In the genomic region with DNA sequence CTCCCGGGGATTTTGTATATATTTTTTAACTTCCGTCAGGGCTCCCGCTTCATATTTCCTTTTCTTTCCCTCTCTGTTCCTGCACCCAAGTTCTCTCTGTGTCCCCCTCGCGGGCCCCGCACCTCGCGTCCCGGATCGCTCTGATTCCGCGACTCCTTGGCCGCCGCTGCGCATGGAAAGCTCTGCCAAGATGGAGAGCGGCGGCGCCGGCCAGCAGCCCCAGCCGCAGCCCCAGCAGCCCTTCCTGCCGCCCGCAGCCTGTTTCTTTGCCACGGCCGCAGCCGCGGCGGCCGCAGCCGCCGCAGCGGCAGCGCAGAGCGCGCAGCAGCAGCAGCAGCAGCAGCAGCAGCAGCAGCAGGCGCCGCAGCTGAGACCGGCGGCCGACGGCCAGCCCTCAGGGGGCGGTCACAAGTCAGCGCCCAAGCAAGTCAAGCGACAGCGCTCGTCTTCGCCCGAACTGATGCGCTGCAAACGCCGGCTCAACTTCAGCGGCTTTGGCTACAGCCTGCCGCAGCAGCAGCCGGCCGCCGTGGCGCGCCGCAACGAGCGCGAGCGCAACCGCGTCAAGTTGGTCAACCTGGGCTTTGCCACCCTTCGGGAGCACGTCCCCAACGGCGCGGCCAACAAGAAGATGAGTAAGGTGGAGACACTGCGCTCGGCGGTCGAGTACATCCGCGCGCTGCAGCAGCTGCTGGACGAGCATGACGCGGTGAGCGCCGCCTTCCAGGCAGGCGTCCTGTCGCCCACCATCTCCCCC, we compare ENCODE assay signal across 7 cellular contexts. TPM values are rescaled to one million over a fixed set of nuclear protein-coding genes. Genes with fewer than 3 reads are reported as not detected.
DNase-seq lines count a peak whose midpoint lies in the region; ATAC-seq and TF ChIP-seq lines count a peak whose summit lies in the region.

No MANE protein-coding gene starts in this region.

- H3K4me1 ChIP-seq in HUES64 (ENCODE audit: insufficient read depth, low read length) (peaks cover 23% of the 10 kb centered on the region), mammary epithelial cell (ENCODE audit: insufficient read depth, low read length) (peaks cover 5% of the 10 kb centered on the region)

- intact Hi-C loops in mammary epithelial cell (cut with micrococcal nuclease): no loop called here

- peak overlapping the region; percentile 59 for H2AFZ ChIP-seq in mammary epithelial cell (ENCODE audit: low read depth, low read length)

- H3K36me3 ChIP-seq in HUES64 (ENCODE audit: insufficient read depth, low read length) (no peaks in the 10 kb centered on the region), mammary epithelial cell (ENCODE audit: insufficient read depth, low read length) (no peaks in the 10 kb centered on the region)

- H3K4me3 ChIP-seq in HUES64 (ENCODE audit: low read length) (peak overlapping the region; percentile 55), mammary epithelial cell (replicated peaks in 1 of 3; ENCODE audit: insufficient read depth in 1 of 3, low read depth in 2 of 3, low read length in 3 of 3) (peak overlapping the region; percentile 7 to 29 (median 27))

- H3K9ac ChIP-seq in HUES64 (ENCODE audit: low read depth, low read length) (no peak overlapping the region), mammary epithelial cell (ENCODE audit: insufficient read depth, low read length) (no peak overlapping the region)

- dilution Hi-C loops in mammary epithelial cell (cut with HindIII; ENCODE audit: low sequenced_read_pairs): no loop called here

- H3K27me3 ChIP-seq in HUES64 (ENCODE audit: insufficient read depth, low read length): peaks cover 100% of the 10 kb centered on the region
- H3K27me3 ChIP-seq in mammary epithelial cell (ENCODE audit: insufficient read depth, low read length): peaks cover 59% of the 10 kb centered on the region

- CTCF ChIA-PET in mammary epithelial cell (lab: Charles Lee; ENCODE audit: low non-redundant PET): no interaction called here

- no TSS peak for BruUV-seq in mammary epithelial cell (replicated peaks; lab: Mats Ljungman, UMichigan)

- TF ChIP-seq CTCF in mammary epithelial cell (conservative IDR thresholded peaks at IDR 0.05 in 1 of 2, IDR thresholded peaks at IDR 0.05 in 1 of 2; ENCODE audit: extremely low read depth in 1 of 2, insufficient read depth in 1 of 2, low read depth in 1 of 2, low read length in 2 of 2): no peak

- in situ Hi-C loops in mammary epithelial cell (cut with MboI; ENCODE audit: low sequenced_read_pairs in 2 of 2): no loop called here

- no peaks in the 10 kb centered on the region for H3K79me2 ChIP-seq in mammary epithelial cell (ENCODE audit: insufficient read depth, low read length)

- under 1% methylated on average over 83 of the region's 83 CpGs for WGBS in HUES64
- WGBS in mammary epithelial cell (ENCODE audit: low coverage, missing lambda C conversion rate): 10% methylated on average over 27 of the region's 83 CpGs

- ATAC-seq in GM19452 (IDR thresholded peaks at IDR 0.05; ENCODE audit: unreplicated experiment): peak; percentile 57

- DNase-seq in ELF-1 (ENCODE audit: low read depth, low spot score) (peak; percentile 89), mammary epithelial cell (peak; percentile 25), lung microvascular endothelial cell (ENCODE audit: low read depth in 2 of 2) (peak; percentile 38 to 55), activated gamma-delta T cell treated with Interleukin-2 at 50 U/mL for 16 hours (no peak), OCI-M1 (lab: John Stamatoyannopoulos, UW) (no peak)

- H3K9me3 ChIP-seq in HUES64 (ENCODE audit: insufficient read depth, low read depth, low read length) (peaks cover 2% of the 10 kb centered on the region; the same call in 1 of the 2 replicates), mammary epithelial cell (replicated peaks; ENCODE audit: insufficient read depth, low read length) (peaks cover 3% of the 10 kb centered on the region)

- H4K20me1 ChIP-seq in mammary epithelial cell (ENCODE audit: insufficient read depth, low read length): no peaks in the 10 kb centered on the region

- peak overlapping the region; percentile 87 for H3K4me2 ChIP-seq in mammary epithelial cell (ENCODE audit: insufficient read depth, low read depth, low read length)

- H3K27ac ChIP-seq in HUES64 (ENCODE audit: low read depth, low read length): no peak overlapping the region
- no peak overlapping the region for H3K27ac ChIP-seq in mammary epithelial cell (ENCODE audit: insufficient read depth, low read depth, low read length)

RNA-seq across cellular contexts. Expression of a gene that starts 0.8 kb away (rescaled TPM):
- 1.00 TPM for polyA plus RNA-seq in HUES64 (2013, experiment 1 of 2)
- polyA plus RNA-seq in HUES64 (2013, experiment 2 of 2): 1.8 TPM
- total RNA-seq in mammary epithelial cell (not detected), lung microvascular endothelial cell (not detected in 2 replicates)
- not detected for polyA plus RNA-seq in mammary epithelial cell
- polyA minus RNA-seq in mammary epithelial cell: not detected

RNA-seq across cellular contexts. Expression of a gene that starts 41.2 kb away (rescaled TPM):
- polyA plus RNA-seq in HUES64 (2013, experiment 1 of 2): 1.2 TPM
- polyA plus RNA-seq in HUES64 (2013, experiment 2 of 2): 1.5 TPM
- total RNA-seq in mammary epithelial cell (under 1 TPM in 1 of 2 donors, not detected in 1; 0.17 TPM), lung microvascular endothelial cell (not detected in 2 replicates)
- not detected for polyA plus RNA-seq in mammary epithelial cell
- polyA minus RNA-seq in mammary epithelial cell: not detected

Comparison
In these comparisons a context has a peak if more than half of its experiments do, and no peak if none do; other contexts are left out.
1. DNase-seq: peak in ELF-1 (single experiment), mammary epithelial cell (single experiment) and lung microvascular endothelial cell (2 of 2); none in activated gamma-delta T cell treated with Interleukin-2 at 50 U/mL for 16 hours (single experiment) and OCI-M1 (single experiment).